ENCODE assay signal across 1 cellular context in genomic region chr3:11283126-11283478, GRCh38.
TF ChIP-seq lines count a peak whose summit lies in the region.

No MANE protein-coding gene starts in this region.

TF ChIP-seq in IMR-90, 13 proteins besides CTCF, POLR2A, EP300 and RAD21 (continued from another document):
- TF ChIP-seq ELK1 (IDR thresholded peaks at IDR 0.05; ENCODE audit: borderline replicate concordance, low read depth, low read length) = no peak
- no peak for TF ChIP-seq CHD1 (IDR thresholded peaks at IDR 0.05; ENCODE audit: low read depth, low read length)
- no peak for TF ChIP-seq MXI1 (IDR thresholded peaks at IDR 0.05; ENCODE audit: borderline replicate concordance, low read depth, low read length)
- TF ChIP-seq NFE2L2 (IDR thresholded peaks at IDR 0.05; ENCODE audit: low read depth, low read length) = no peak
- no peak for TF ChIP-seq CEBPB (IDR thresholded peaks at IDR 0.05; ENCODE audit: low read depth, low read length)
- TF ChIP-seq BHLHE40 (IDR thresholded peaks at IDR 0.05; ENCODE audit: low read depth, low read length) = no peak
- TF ChIP-seq RFX5 (IDR thresholded peaks at IDR 0.05; ENCODE audit: low read depth, low read length) = no peak
- TF ChIP-seq RCOR1 (IDR thresholded peaks at IDR 0.05; ENCODE audit: insufficient replicate concordance, low read length) = no peak
- TF ChIP-seq FOS (IDR thresholded peaks at IDR 0.05; ENCODE audit: low read depth, low read length) = no peak
